10 cellular contexts compared by ENCODE assay signal in genomic region chr19:55060287-55060686, GRCh38. TPM values are rescaled to one million over a fixed set of nuclear protein-coding genes. Genes with fewer than 3 reads are reported as not detected.
A peak's percentile ranks its signal among the peaks of the same experiment; 100 is the strongest.
DNase-seq lines count a peak whose midpoint lies in the region; TF ChIP-seq lines count a peak whose summit lies in the region.
"Not testable (repeated sequence)": the region's sequence is repeated elsewhere in the genome, so short reads cannot be mapped to it uniquely, and the experiment has no call there.
"Had no signal": no experiment of that assay in that cellular context is flagged by ENCODE, and none has a peak within 500 bp of the region (broad histone marks: within the 10 kb centered on the region; RNA-seq: fewer than 3 reads in every experiment).

No MANE protein-coding gene starts in this region.

- DNase-seq in A673 (ENCODE audit: low spot score); activated T-helper 1 cell treated with anti-CD3 and anti-CD28 coated beads, Interleukin-12 subunit alpha, Interleukin-12 subunit beta, Interleukin-2, Interleukin-4 antibody, amounts not matched to agents 30 ng/mL and 10 ng/mL and 1 ng/mL, durations not matched to agents 14 hours and 24 hours and 36 hours (ENCODE audit: low spot score); smooth muscle cell (lab: John Stamatoyannopoulos, UW; ENCODE audit: unreplicated experiment): not testable (repeated sequence)
- DNase-seq in mammary epithelial cell (peak; percentile 43), kidney glomerular epithelial cell (lab: John Stamatoyannopoulos, UW) (peak; percentile 50)

- not testable (repeated sequence) for H3K4me2 ChIP-seq in mammary epithelial cell (ENCODE audit: insufficient read depth, low read depth, low read length)
- peak overlapping the region; percentile 22 for H3K4me2 ChIP-seq in smooth muscle cell

- TSS peak; percentile 23 for BruUV-seq in A673 (replicated peaks; lab: Mats Ljungman, UMichigan)
- BruUV-seq in mammary epithelial cell (replicated peaks; lab: Mats Ljungman, UMichigan) = not testable (repeated sequence)

- not testable (repeated sequence) for H3K27me3 Mint-ChIP-seq in IgD-negative memory B cell; activated T-helper 1 cell treated with anti-CD3 and anti-CD28 coated beads, Interleukin-12 subunit alpha, Interleukin-12 subunit beta, Interleukin-2, Interleukin-4 antibody, amounts not matched to agents 30 ng/mL and 10 ng/mL and 1 ng/mL, durations not matched to agents 14 hours and 24 hours and 36 hours (ENCODE audit: insufficient read depth)

- not testable (repeated sequence) for H3K4me1 ChIP-seq in A673 (ENCODE audit: insufficient read depth, low read length, poor library complexity, severe bottlenecking); mammary epithelial cell (ENCODE audit: insufficient read depth, low read length); smooth muscle cell (ENCODE audit: low read depth)

- peak overlapping the region in 3 of 4 donors; percentile 20 to 58 (median 27) for H3K4me3 Mint-ChIP-seq in IgD-negative memory B cell
- H3K4me3 Mint-ChIP-seq in activated T-helper 1 cell treated with anti-CD3 and anti-CD28 coated beads, Interleukin-12 subunit alpha, Interleukin-12 subunit beta, Interleukin-2, Interleukin-4 antibody, amounts not matched to agents 30 ng/mL and 10 ng/mL and 1 ng/mL, durations not matched to agents 14 hours and 24 hours and 36 hours = peak overlapping the region; percentile 3

- intact Hi-C loops in A673 (cut with micrococcal nuclease; ENCODE audit: unreplicated experiment) = not testable (repeated sequence)
- intact Hi-C loops in activated T-helper 1 cell treated with anti-CD3 and anti-CD28 coated beads, Interleukin-12 subunit alpha, Interleukin-12 subunit beta, Interleukin-2, Interleukin-4 antibody, amounts not matched to agents 30 ng/mL and 10 ng/mL and 1 ng/mL, durations not matched to agents 14 hours and 24 hours and 36 hours (cut with micrococcal nuclease) = loop anchor here (5.0 kb wide), 2 partner anchors 178 to 1082 kb away; partner anchors contain the start of gene ZNF444
- intact Hi-C loops in mammary epithelial cell (cut with micrococcal nuclease) = loop anchor here (5.0 kb wide), 1 partner anchor 53 kb away; no protein-coding TSS in a partner anchor

- not testable (repeated sequence) for H3K9me3 ChIP-seq in A673 (ENCODE audit: low read depth, low read length, poor library complexity, severe bottlenecking); mammary epithelial cell (replicated peaks; ENCODE audit: insufficient read depth, low read length); smooth muscle cell (replicated peaks; ENCODE audit: low read depth)

- H3K4me1 Mint-ChIP-seq in IgD-negative memory B cell = not testable (repeated sequence)
- H3K4me1 Mint-ChIP-seq in activated T-helper 1 cell treated with anti-CD3 and anti-CD28 coated beads, Interleukin-12 subunit alpha, Interleukin-12 subunit beta, Interleukin-2, Interleukin-4 antibody, amounts not matched to agents 30 ng/mL and 10 ng/mL and 1 ng/mL, durations not matched to agents 14 hours and 24 hours and 36 hours (ENCODE audit: low read depth) = peaks cover 12% of the 10 kb centered on the region

- H3F3A ChIP-seq in smooth muscle cell (ENCODE audit: low read depth) = not testable (repeated sequence)

- not testable (repeated sequence) for H4K20me1 ChIP-seq in mammary epithelial cell (ENCODE audit: insufficient read depth, low read length); smooth muscle cell (ENCODE audit: low read depth)

- H2AFZ ChIP-seq in mammary epithelial cell (ENCODE audit: low read depth, low read length); smooth muscle cell (ENCODE audit: low read depth): not testable (repeated sequence)

- TF ChIP-seq CTCF in A673 (conservative IDR thresholded peaks at IDR 0.05; ENCODE audit: low read depth, low read length); mammary epithelial cell (conservative IDR thresholded peaks at IDR 0.05 in 1 of 2, IDR thresholded peaks at IDR 0.05 in 1 of 2; ENCODE audit: extremely low read depth in 1 of 2, insufficient read depth in 1 of 2, low read depth in 1 of 2, low read length in 2 of 2); smooth muscle cell (IDR thresholded peaks at IDR 0.05; ENCODE audit: borderline replicate concordance, insufficient read depth, poor library complexity, severe bottlenecking): not testable (repeated sequence)

- POLR2A ChIA-PET in A673 (lab: Charles Lee; ENCODE audit: low non-redundant PET) = not testable (repeated sequence)

- CTCF ChIA-PET in A673 (lab: Charles Lee); mammary epithelial cell (lab: Charles Lee; ENCODE audit: low non-redundant PET): not testable (repeated sequence)

- peaks cover 33% of the 10 kb centered on the region for H3K36me3 ChIP-seq in A673 (ENCODE audit: insufficient read depth, low read length, poor library complexity, severe bottlenecking)
- not testable (repeated sequence) for H3K36me3 ChIP-seq in mammary epithelial cell (ENCODE audit: insufficient read depth, low read length)
- peaks cover 12% of the 10 kb centered on the region for H3K36me3 ChIP-seq in smooth muscle cell (ENCODE audit: low read depth)

- in situ Hi-C loops in mammary epithelial cell (cut with MboI; ENCODE audit: low sequenced_read_pairs in 2 of 2) = loop anchor here in 1 of 2 donors (25.0 kb wide), 1 partner anchor 598 kb away; the partner anchor contains the start of genes CDC42EP5 and LENG9

- peaks cover 15% of the 10 kb centered on the region for H3K36me3 Mint-ChIP-seq in IgD-negative memory B cell
- H3K36me3 Mint-ChIP-seq in activated T-helper 1 cell treated with anti-CD3 and anti-CD28 coated beads, Interleukin-12 subunit alpha, Interleukin-12 subunit beta, Interleukin-2, Interleukin-4 antibody, amounts not matched to agents 30 ng/mL and 10 ng/mL and 1 ng/mL, durations not matched to agents 14 hours and 24 hours and 36 hours (ENCODE audit: low read depth) = peaks cover 22% of the 10 kb centered on the region

- not testable (repeated sequence) for H3K9me3 Mint-ChIP-seq in IgD-negative memory B cell; activated T-helper 1 cell treated with anti-CD3 and anti-CD28 coated beads, Interleukin-12 subunit alpha, Interleukin-12 subunit beta, Interleukin-2, Interleukin-4 antibody, amounts not matched to agents 30 ng/mL and 10 ng/mL and 1 ng/mL, durations not matched to agents 14 hours and 24 hours and 36 hours

- dilution Hi-C loops in mammary epithelial cell (cut with HindIII; ENCODE audit: low sequenced_read_pairs) = not testable (repeated sequence)

- H3K79me2 ChIP-seq in mammary epithelial cell (ENCODE audit: insufficient read depth, low read length) = peaks cover 26% of the 10 kb centered on the region
- H3K79me2 ChIP-seq in smooth muscle cell (ENCODE audit: low read depth) = not testable (repeated sequence)

- H3K27ac Mint-ChIP-seq in IgD-negative memory B cell = peak overlapping the region in 1 of 3 donors; percentile 4
- H3K27ac Mint-ChIP-seq in activated T-helper 1 cell treated with anti-CD3 and anti-CD28 coated beads, Interleukin-12 subunit alpha, Interleukin-12 subunit beta, Interleukin-2, Interleukin-4 antibody, amounts not matched to agents 30 ng/mL and 10 ng/mL and 1 ng/mL, durations not matched to agents 14 hours and 24 hours and 36 hours = not testable (repeated sequence)

- H3K27ac ChIP-seq in A673 (ENCODE audit: low read depth, low read length, poor library complexity, severe bottlenecking); mammary epithelial cell (ENCODE audit: insufficient read depth, low read depth, low read length): not testable (repeated sequence)
- peak overlapping the region; percentile 87 for H3K27ac ChIP-seq in smooth muscle cell (ENCODE audit: low read depth)

- H3K9ac ChIP-seq in mammary epithelial cell (ENCODE audit: insufficient read depth, low read length); smooth muscle cell (ENCODE audit: low read depth): not testable (repeated sequence)

- H3K27me3 ChIP-seq in A673 (replicated peaks; ENCODE audit: insufficient read depth, low read depth, low read length, poor library complexity); mammary epithelial cell (ENCODE audit: insufficient read depth, low read length); smooth muscle cell (ENCODE audit: low read depth): not testable (repeated sequence)

- 45% methylated on average over 9 of the region's 9 CpGs for WGBS in mammary epithelial cell (ENCODE audit: low coverage, missing lambda C conversion rate)
- WGBS in smooth muscle cell (ENCODE audit: low lambda C conversion rate) = 61% methylated on average over 9 of the region's 9 CpGs

- H3K4me3 ChIP-seq in A673 (ENCODE audit: low read depth, low read length, poor library complexity, severe bottlenecking); mammary epithelial cell (replicated peaks in 1 of 3; ENCODE audit: insufficient read depth in 1 of 3, low read depth in 2 of 3, low read length in 3 of 3); smooth muscle cell: not testable (repeated sequence)

RNA-seq across cellular contexts. Expression of gene RDH13, which starts 2.7 kb away (rescaled TPM):
- 19.0 and 24.4 TPM in 2 replicates for total RNA-seq in A673 (2021)
- 18.7 TPM for polyA plus RNA-seq in IgD-negative memory B cell
- total RNA-seq in activated T-helper 1 cell treated with anti-CD3 and anti-CD28 coated beads, Interleukin-12 subunit alpha, Interleukin-12 subunit beta, Interleukin-2, Interleukin-4 antibody, amounts not matched to agents 30 ng/mL and 10 ng/mL and 1 ng/mL, durations not matched to agents 14 hours and 24 hours and 36 hours = 21.7 and 26.4 TPM in 2 replicates
- total RNA-seq in mammary epithelial cell = 10 to 100 TPM; 18.0 to 19.8 TPM
- 17.0 TPM for polyA plus RNA-seq in mammary epithelial cell
- polyA minus RNA-seq in mammary epithelial cell = 20.5 TPM
- total RNA-seq in smooth muscle cell = 7.8 and 13.5 TPM in 2 replicates
- polyA plus RNA-seq in smooth muscle cell = 9.1 and 21.4 TPM in 2 replicates

RNA-seq across cellular contexts. Expression of gene EPS8L1, which starts 15.4 kb away (rescaled TPM):
- total RNA-seq in A673 (2021) = 7.7 and 10.2 TPM in 2 replicates
- polyA plus RNA-seq in IgD-negative memory B cell = 0.93 TPM
- 3.3 and 6.0 TPM in 2 replicates for total RNA-seq in activated T-helper 1 cell treated with anti-CD3 and anti-CD28 coated beads, Interleukin-12 subunit alpha, Interleukin-12 subunit beta, Interleukin-2, Interleukin-4 antibody, amounts not matched to agents 30 ng/mL and 10 ng/mL and 1 ng/mL, durations not matched to agents 14 hours and 24 hours and 36 hours
- 10 to 100 TPM; 63.7 to 68.3 TPM for total RNA-seq in mammary epithelial cell
- 29.8 TPM for polyA plus RNA-seq in mammary epithelial cell
- polyA minus RNA-seq in mammary epithelial cell = 23.0 TPM
- 21.4 and 32.9 TPM in 2 replicates for total RNA-seq in smooth muscle cell
- polyA plus RNA-seq in smooth muscle cell = 16.8 and 32.6 TPM in 2 replicates

RNA-seq across cellular contexts. Expression of gene GP6, which starts 22.2 kb away (rescaled TPM):
- total RNA-seq in A673 (2021) (0.22 TPM in 1 of 2 replicates, not detected in the other), mammary epithelial cell (under 1 TPM in 1 of 2 donors, not detected in 1; 0.17 TPM), smooth muscle cell (0.09 TPM in 1 of 2 replicates, not detected in the other)
- polyA plus RNA-seq in IgD-negative memory B cell (0.55 TPM), mammary epithelial cell (0.03 TPM), smooth muscle cell (1.8 TPM in 1 of 2 replicates, not detected in the other)
- 0.59 TPM in 1 of 2 replicates, not detected in the other for total RNA-seq in activated T-helper 1 cell treated with anti-CD3 and anti-CD28 coated beads, Interleukin-12 subunit alpha, Interleukin-12 subunit beta, Interleukin-2, Interleukin-4 antibody, amounts not matched to agents 30 ng/mL and 10 ng/mL and 1 ng/mL, durations not matched to agents 14 hours and 24 hours and 36 hours
- not detected for polyA minus RNA-seq in mammary epithelial cell
- total RNA-seq: GM23248, M059J, RPMI7951 had no signal
- polyA plus RNA-seq: CD4-positive, CD25-positive, alpha-beta regulatory T cell; GM23248 had no signal

RNA-seq across cellular contexts. Expression of gene PPP1R12C, which starts 57.1 kb away (rescaled TPM):
- 85.7 and 94.6 TPM in 2 replicates for total RNA-seq in A673 (2021)
- polyA plus RNA-seq in IgD-negative memory B cell = 7.4 TPM
- 114 and 115 TPM in 2 replicates for total RNA-seq in activated T-helper 1 cell treated with anti-CD3 and anti-CD28 coated beads, Interleukin-12 subunit alpha, Interleukin-12 subunit beta, Interleukin-2, Interleukin-4 antibody, amounts not matched to agents 30 ng/mL and 10 ng/mL and 1 ng/mL, durations not matched to agents 14 hours and 24 hours and 36 hours
- 10 to 100 TPM; 29.8 to 74.8 TPM for total RNA-seq in mammary epithelial cell
- 27.5 TPM for polyA plus RNA-seq in mammary epithelial cell
- 6.7 TPM for polyA minus RNA-seq in mammary epithelial cell
- 16.8 and 30.5 TPM in 2 replicates for total RNA-seq in smooth muscle cell
- polyA plus RNA-seq in smooth muscle cell = 26.1 and 32.1 TPM in 2 replicates
